1 cellular context compared by ENCODE assay signal in genomic region chr4:75673027-75673958, GRCh38.
A peak's percentile ranks its signal among the peaks of the same experiment; 100 is the strongest.
TF ChIP-seq lines count a peak whose summit lies in the region.

G3BP2 (minus strand) TSS chr4:75673411; CDS start chr4:75662025, 11,386 bp downstream.

TF ChIP-seq in HepG2, 621 proteins besides CTCF, POLR2A, EP300 and RAD21 (continued from another document and continues in another):
- TF ChIP-seq, protein P1, sequence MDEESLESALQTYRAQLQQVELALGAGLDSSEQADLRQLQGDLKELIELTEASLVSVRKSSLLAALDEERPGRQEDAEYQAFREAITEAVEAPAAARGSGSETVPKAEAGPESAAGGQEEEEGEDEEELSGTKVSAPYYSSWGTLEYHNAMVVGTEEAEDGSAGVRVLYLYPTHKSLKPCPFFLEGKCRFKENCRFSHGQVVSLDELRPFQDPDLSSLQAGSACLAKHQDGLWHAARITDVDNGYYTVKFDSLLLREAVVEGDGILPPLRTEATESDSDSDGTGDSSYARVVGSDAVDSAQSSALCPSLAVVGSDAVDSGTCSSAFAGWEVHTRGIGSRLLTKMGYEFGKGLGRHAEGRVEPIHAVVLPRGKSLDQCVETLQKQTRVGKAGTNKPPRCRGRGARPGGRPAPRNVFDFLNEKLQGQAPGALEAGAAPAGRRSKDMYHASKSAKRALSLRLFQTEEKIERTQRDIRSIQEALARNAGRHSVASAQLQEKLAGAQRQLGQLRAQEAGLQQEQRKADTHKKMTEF (CRISPR knock-in tag; IDR thresholded peaks at IDR 0.05) = peak; percentile 84
- TF ChIP-seq, protein P2, sequence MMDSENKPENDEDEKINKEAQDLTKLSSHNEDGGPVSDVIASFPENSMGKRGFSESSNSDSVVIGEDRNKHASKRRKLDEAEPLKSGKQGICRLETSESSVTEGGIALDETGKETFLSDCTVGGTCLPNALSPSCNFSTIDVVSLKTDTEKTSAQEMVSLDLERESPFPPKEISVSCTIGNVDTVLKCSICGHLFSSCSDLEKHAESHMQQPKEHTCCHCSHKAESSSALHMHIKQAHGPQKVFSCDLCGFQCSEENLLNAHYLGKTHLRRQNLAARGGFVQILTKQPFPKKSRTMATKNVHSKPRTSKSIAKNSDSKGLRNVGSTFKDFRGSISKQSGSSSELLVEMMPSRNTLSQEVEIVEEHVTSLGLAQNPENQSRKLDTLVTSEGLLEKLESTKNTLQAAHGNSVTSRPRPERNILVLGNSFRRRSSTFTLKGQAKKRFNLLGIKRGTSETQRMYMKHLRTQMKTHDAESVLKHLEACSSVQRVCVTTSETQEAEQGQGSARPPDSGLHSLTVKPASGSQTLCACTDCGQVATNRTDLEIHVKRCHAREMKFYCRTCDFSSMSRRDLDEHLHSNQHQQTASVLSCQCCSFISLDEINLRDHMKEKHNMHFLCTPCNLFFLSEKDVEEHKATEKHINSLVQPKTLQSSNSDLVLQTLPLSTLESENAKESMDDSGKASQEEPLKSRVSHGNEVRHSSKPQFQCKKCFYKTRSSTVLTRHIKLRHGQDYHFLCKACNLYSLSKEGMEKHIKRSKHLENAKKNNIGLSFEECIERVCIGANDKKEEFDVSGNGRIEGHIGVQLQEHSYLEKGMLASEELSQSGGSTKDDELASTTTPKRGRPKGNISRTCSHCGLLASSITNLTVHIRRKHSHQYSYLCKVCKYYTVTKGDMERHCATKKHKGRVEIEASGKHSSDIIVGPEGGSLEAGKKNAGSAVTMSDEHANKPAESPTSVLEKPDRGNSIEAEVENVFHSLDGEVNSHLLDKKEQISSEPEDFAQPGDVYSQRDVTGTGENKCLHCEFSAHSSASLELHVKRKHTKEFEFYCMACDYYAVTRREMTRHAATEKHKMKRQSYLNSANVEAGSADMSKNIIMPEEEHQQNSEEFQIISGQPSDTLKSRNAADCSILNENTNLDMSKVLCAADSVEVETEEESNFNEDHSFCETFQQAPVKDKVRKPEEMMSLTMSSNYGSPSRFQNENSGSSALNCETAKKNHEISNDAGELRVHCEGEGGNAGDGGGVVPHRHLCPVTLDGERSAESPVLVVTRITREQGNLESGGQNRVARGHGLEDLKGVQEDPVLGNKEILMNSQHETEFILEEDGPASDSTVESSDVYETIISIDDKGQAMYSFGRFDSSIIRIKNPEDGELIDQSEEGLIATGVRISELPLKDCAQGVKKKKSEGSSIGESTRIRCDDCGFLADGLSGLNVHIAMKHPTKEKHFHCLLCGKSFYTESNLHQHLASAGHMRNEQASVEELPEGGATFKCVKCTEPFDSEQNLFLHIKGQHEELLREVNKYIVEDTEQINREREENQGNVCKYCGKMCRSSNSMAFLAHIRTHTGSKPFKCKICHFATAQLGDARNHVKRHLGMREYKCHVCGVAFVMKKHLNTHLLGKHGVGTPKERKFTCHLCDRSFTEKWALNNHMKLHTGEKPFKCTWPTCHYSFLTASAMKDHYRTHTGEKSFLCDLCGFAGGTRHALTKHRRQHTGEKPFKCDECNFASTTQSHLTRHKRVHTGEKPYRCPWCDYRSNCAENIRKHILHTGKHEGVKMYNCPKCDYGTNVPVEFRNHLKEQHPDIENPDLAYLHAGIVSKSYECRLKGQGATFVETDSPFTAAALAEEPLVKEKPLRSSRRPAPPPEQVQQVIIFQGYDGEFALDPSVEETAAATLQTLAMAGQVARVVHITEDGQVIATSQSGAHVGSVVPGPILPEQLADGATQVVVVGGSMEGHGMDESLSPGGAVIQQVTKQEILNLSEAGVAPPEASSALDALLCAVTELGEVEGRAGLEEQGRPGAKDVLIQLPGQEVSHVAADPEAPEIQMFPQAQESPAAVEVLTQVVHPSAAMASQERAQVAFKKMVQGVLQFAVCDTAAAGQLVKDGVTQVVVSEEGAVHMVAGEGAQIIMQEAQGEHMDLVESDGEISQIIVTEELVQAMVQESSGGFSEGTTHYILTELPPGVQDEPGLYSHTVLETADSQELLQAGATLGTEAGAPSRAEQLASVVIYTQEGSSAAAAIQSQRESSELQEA (CRISPR knock-in tag; IDR thresholded peaks at IDR 0.05; ENCODE audit: not compliant biosample characterization) = peak; percentile 44
- TF ChIP-seq, protein P3, sequence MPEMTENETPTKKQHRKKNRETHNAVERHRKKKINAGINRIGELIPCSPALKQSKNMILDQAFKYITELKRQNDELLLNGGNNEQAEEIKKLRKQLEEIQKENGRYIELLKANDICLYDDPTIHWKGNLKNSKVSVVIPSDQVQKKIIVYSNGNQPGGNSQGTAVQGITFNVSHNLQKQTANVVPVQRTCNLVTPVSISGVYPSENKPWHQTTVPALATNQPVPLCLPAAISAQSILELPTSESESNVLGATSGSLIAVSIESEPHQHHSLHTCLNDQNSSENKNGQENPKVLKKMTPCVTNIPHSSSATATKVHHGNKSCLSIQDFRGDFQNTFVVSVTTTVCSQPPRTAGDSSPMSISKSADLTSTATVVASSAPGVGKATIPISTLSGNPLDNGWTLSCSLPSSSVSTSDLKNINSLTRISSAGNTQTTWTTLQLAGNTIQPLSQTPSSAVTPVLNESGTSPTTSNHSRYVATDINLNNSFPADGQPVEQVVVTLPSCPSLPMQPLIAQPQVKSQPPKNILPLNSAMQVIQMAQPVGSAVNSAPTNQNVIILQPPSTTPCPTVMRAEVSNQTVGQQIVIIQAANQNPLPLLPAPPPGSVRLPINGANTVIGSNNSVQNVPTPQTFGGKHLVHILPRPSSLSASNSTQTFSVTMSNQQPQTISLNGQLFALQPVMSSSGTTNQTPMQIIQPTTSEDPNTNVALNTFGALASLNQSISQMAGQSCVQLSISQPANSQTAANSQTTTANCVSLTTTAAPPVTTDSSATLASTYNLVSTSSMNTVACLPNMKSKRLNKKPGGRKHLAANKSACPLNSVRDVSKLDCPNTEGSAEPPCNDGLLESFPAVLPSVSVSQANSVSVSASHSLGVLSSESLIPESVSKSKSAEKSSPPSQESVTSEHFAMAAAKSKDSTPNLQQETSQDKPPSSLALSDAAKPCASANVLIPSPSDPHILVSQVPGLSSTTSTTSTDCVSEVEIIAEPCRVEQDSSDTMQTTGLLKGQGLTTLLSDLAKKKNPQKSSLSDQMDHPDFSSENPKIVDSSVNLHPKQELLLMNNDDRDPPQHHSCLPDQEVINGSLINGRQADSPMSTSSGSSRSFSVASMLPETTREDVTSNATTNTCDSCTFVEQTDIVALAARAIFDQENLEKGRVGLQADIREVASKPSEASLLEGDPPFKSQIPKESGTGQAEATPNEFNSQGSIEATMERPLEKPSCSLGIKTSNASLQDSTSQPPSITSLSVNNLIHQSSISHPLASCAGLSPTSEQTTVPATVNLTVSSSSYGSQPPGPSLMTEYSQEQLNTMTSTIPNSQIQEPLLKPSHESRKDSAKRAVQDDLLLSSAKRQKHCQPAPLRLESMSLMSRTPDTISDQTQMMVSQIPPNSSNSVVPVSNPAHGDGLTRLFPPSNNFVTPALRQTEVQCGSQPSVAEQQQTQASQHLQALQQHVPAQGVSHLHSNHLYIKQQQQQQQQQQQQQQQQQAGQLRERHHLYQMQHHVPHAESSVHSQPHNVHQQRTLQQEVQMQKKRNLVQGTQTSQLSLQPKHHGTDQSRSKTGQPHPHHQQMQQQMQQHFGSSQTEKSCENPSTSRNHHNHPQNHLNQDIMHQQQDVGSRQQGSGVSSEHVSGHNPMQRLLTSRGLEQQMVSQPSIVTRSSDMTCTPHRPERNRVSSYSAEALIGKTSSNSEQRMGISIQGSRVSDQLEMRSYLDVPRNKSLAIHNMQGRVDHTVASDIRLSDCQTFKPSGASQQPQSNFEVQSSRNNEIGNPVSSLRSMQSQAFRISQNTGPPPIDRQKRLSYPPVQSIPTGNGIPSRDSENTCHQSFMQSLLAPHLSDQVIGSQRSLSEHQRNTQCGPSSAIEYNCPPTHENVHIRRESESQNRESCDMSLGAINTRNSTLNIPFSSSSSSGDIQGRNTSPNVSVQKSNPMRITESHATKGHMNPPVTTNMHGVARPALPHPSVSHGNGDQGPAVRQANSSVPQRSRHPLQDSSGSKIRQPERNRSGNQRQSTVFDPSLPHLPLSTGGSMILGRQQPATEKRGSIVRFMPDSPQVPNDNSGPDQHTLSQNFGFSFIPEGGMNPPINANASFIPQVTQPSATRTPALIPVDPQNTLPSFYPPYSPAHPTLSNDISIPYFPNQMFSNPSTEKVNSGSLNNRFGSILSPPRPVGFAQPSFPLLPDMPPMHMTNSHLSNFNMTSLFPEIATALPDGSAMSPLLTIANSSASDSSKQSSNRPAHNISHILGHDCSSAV (CRISPR knock-in tag; IDR thresholded peaks at IDR 0.05; ENCODE audit: borderline replicate concordance) = no peak
- peak; percentile 39; the same call in 1 of the 2 replicates for TF ChIP-seq RCOR2 (CRISPR knock-in tag; IDR thresholded peaks at IDR 0.05)
- TF ChIP-seq, protein P4, sequence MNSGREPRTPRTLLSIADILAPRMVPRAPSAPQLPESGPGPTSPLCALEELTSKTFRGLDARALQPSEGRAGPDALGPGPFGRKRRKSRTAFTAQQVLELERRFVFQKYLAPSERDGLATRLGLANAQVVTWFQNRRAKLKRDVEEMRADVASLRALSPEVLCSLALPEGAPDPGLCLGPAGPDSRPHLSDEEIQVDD (CRISPR knock-in tag; IDR thresholded peaks at IDR 0.05; ENCODE audit: borderline replicate concordance) = peak; percentile 38; the same call in 1 of the 2 replicates
- TF ChIP-seq ZFP36L1 (CRISPR knock-in tag; IDR thresholded peaks at IDR 0.05) = no peak
- TF ChIP-seq ZFAT (CRISPR knock-in tag; conservative IDR thresholded peaks at IDR 0.05) = 0 out of 2 replicates have a peak, but pooled peaks have one; percentile 58
- peak; percentile 97 for TF ChIP-seq ZBTB25 (CRISPR knock-in tag; IDR thresholded peaks at IDR 0.05)
- no peak for TF ChIP-seq ZNF17 (CRISPR knock-in tag; IDR thresholded peaks at IDR 0.05)
- TF ChIP-seq SALL1 (CRISPR knock-in tag; IDR thresholded peaks at IDR 0.05) = peak; percentile 73; the same call in 1 of the 2 replicates
- peak; percentile 80; the same call in 1 of the 2 replicates for TF ChIP-seq RFXAP (CRISPR knock-in tag; IDR thresholded peaks at IDR 0.05; ENCODE audit: borderline replicate concordance)
- TF ChIP-seq ZKSCAN1 (IDR thresholded peaks at IDR 0.05; ENCODE audit: low read length) = no peak
- TF ChIP-seq SRSF9 (IDR thresholded peaks at IDR 0.05; ENCODE audit: borderline replicate concordance, insufficient read depth, low read depth, low read length, poor library complexity, severe bottlenecking) = no peak
- TF ChIP-seq SSRP1 (CRISPR knock-in tag; IDR thresholded peaks at IDR 0.05) = no peak
- TF ChIP-seq ZNF432 (CRISPR knock-in tag; IDR thresholded peaks at IDR 0.05; ENCODE audit: borderline replicate concordance) = no peak
- TF ChIP-seq RFX5 (IDR thresholded peaks at IDR 0.05; ENCODE audit: low read depth, low read length) = 0 out of 2 replicates have a peak, but pooled peaks have one; percentile 36
- peak; percentile 56; the same call in 1 of the 2 replicates for TF ChIP-seq ZZZ3 (CRISPR knock-in tag; IDR thresholded peaks at IDR 0.05; ENCODE audit: borderline replicate concordance)
- peak; percentile 67 for TF ChIP-seq ZFX (CRISPR knock-in tag; IDR thresholded peaks at IDR 0.05; ENCODE audit: low read depth)
- TF ChIP-seq, protein P5, sequence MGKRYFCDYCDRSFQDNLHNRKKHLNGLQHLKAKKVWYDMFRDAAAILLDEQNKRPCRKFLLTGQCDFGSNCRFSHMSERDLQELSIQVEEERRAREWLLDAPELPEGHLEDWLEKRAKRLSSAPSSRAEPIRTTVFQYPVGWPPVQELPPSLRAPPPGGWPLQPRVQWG (CRISPR knock-in tag; IDR thresholded peaks at IDR 0.05; ENCODE audit: borderline replicate concordance, low read depth) = no peak
- TF ChIP-seq, protein P6, sequence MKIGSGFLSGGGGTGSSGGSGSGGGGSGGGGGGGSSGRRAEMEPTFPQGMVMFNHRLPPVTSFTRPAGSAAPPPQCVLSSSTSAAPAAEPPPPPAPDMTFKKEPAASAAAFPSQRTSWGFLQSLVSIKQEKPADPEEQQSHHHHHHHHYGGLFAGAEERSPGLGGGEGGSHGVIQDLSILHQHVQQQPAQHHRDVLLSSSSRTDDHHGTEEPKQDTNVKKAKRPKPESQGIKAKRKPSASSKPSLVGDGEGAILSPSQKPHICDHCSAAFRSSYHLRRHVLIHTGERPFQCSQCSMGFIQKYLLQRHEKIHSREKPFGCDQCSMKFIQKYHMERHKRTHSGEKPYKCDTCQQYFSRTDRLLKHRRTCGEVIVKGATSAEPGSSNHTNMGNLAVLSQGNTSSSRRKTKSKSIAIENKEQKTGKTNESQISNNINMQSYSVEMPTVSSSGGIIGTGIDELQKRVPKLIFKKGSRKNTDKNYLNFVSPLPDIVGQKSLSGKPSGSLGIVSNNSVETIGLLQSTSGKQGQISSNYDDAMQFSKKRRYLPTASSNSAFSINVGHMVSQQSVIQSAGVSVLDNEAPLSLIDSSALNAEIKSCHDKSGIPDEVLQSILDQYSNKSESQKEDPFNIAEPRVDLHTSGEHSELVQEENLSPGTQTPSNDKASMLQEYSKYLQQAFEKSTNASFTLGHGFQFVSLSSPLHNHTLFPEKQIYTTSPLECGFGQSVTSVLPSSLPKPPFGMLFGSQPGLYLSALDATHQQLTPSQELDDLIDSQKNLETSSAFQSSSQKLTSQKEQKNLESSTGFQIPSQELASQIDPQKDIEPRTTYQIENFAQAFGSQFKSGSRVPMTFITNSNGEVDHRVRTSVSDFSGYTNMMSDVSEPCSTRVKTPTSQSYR (CRISPR knock-in tag; IDR thresholded peaks at IDR 0.05; ENCODE audit: borderline replicate concordance) = no peak
- no peak for TF ChIP-seq GPBP1L1 (CRISPR knock-in tag; IDR thresholded peaks at IDR 0.05)
- TF ChIP-seq PHF8 (CRISPR knock-in tag; IDR thresholded peaks at IDR 0.05) = peak; percentile 71
- peak; percentile 78 for TF ChIP-seq UBTF (CRISPR knock-in tag; IDR thresholded peaks at IDR 0.05)
